Comparison of ENCODE assay signal across 8 cellular contexts in the genomic region with DNA sequence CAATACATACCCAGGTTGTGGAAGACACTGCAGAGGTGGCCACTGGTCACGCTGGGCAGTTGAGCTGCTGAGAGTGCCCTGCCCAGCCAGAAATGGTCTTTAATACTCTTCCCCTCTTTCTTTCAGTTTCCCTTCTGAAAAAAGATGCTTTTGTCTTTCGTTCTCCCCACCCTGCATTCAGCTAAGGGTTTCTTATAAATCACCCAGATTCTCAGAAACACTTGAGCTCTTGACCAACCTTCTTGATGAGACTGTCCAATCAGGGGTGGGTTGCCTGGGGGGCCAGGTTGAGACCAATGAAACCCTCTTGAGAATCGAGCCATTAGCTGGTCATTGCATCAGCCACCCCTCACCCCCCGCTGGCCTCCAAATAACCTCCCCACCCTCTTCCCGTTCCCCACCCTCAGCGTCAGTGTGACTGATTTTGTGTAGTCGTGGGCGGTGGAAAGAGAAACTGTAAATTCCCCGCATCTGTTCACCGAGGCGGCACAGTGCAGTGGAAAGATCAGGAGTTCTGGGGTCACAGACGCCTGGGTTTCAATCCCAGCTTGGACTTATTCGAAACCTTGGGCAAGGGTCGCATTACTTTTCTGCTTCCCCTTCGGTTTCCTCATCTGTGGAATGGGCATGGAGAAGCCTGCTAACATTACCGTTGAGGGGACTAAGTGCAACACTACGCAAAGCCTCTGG. TPM values are rescaled to one million over a fixed set of nuclear protein-coding genes. Genes with fewer than 3 reads are reported as not detected.
A peak's percentile ranks its signal among the peaks of the same experiment; 100 is the strongest.
DNase-seq lines count a peak whose midpoint lies in the region; ATAC-seq and TF ChIP-seq lines count a peak whose summit lies in the region.

No MANE protein-coding gene starts in this region.

- no peak overlapping the region; the same call in 1 of the 2 replicates for H2AFZ ChIP-seq in GM23338

- H3K36me3 ChIP-seq in GM23338 (ENCODE audit: insufficient read depth) = peaks cover 8% of the 10 kb centered on the region; the same call in 1 of the 2 replicates

- H3K4me1 Mint-ChIP-seq in GM23338 = peaks cover 46% of the 10 kb centered on the region

- peak overlapping the region; percentile 100 for H3K27ac ChIP-seq in GM23338 (ENCODE audit: low read depth)

- peak overlapping the region; percentile 87 for H3K4me3 Mint-ChIP-seq in GM23338

- H3K9me2 ChIP-seq in GM23338 (ENCODE audit: insufficient read depth) = no peaks in the 10 kb centered on the region

- peaks cover 11% of the 10 kb centered on the region for H3F3A ChIP-seq in GM23338 (replicated peaks; ENCODE audit: low read depth)

- peak overlapping the region; percentile 93 for H3K4me2 ChIP-seq in GM23338

- no peak for TF ChIP-seq CTCF in GM23338 (conservative IDR thresholded peaks at IDR 0.05; ENCODE audit: low read depth in 2 of 2)

- H3K36me3 Mint-ChIP-seq in GM23338 (ENCODE audit: low read depth) = peaks cover 43% of the 10 kb centered on the region

- H3K4me3 ChIP-seq in GM23338 = peak overlapping the region; percentile 93

- H3K4me1 ChIP-seq in GM23338 (ENCODE audit: insufficient read depth) = peaks cover 38% of the 10 kb centered on the region

- H4K20me1 ChIP-seq in GM23338 (replicated peaks; ENCODE audit: insufficient read depth) = no peaks in the 10 kb centered on the region

- H3K27me3 Mint-ChIP-seq in GM23338 (ENCODE audit: insufficient read depth, low read depth, poor library complexity) = peaks cover 5% of the 10 kb centered on the region

- DNase-seq in GDM1 (lab: John Stamatoyannopoulos, UW) (peak; percentile 24), GM23338 (ENCODE audit: low spot score) (peak; percentile 66), LHCN-M2 (ENCODE audit: low read depth) (peak; percentile 59), dermis microvascular lymphatic vessel endothelial cell (ENCODE audit: low read depth in 2 of 2) (peak; percentile 97 to 99), lung microvascular endothelial cell (ENCODE audit: low read depth in 2 of 2) (peak; percentile 98 to 99), NCI-H510A treated with DMSO at 0.1 percent for 48 hours (lab: John Stamatoyannopoulos, UW) (no peak)
- DNase-seq in activated CD4-positive, alpha-beta T cell treated with anti-CD3 and anti-CD28 coated beads for 1 hour = peak; percentile 22
- peak; percentile 85 to 87 for DNase-seq in stimulated activated CD8-positive, alpha-beta memory T cell treated with anti-CD3 and anti-CD28 coated beads, Interleukin-15, amount 100 ng/mL, for 48 hours (ENCODE audit: low read depth in 2 of 2)

- peak overlapping the region; percentile 99 for H3K27ac Mint-ChIP-seq in GM23338

- ATAC-seq in GM23338 = peak; percentile 2; the same call in 2 of the 3 replicates

- H3K9me3 Mint-ChIP-seq in GM23338 = no peaks in the 10 kb centered on the region

- H3K79me2 ChIP-seq in GM23338 (replicated peaks; ENCODE audit: insufficient read depth) = peaks cover 46% of the 10 kb centered on the region

- no peaks in the 10 kb centered on the region for H3K27me3 ChIP-seq in GM23338 (ENCODE audit: insufficient read depth)

TF ChIP-seq in GM23338, 12 proteins besides CTCF, POLR2A, EP300 and RAD21:
- TF ChIP-seq, protein P1, sequence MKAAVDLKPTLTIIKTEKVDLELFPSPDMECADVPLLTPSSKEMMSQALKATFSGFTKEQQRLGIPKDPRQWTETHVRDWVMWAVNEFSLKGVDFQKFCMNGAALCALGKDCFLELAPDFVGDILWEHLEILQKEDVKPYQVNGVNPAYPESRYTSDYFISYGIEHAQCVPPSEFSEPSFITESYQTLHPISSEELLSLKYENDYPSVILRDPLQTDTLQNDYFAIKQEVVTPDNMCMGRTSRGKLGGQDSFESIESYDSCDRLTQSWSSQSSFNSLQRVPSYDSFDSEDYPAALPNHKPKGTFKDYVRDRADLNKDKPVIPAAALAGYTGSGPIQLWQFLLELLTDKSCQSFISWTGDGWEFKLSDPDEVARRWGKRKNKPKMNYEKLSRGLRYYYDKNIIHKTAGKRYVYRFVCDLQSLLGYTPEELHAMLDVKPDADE (IDR thresholded peaks at IDR 0.05) = no peak
- TF ChIP-seq NANOG (IDR thresholded peaks at IDR 0.05; ENCODE audit: borderline replicate concordance) (no peak), POLR2AphosphoS5 (IDR thresholded peaks at IDR 0.05; ENCODE audit: low read depth) (no peak; the same call in 1 of the 2 replicates), JUNB (IDR thresholded peaks at IDR 0.05; ENCODE audit: unreplicated experiment) (no peak), CREB1 (CRISPR knock-in tag; IDR thresholded peaks at IDR 0.05; ENCODE audit: low read depth) (no peak), EZH2phosphoT487 (IDR thresholded peaks at IDR 0.05; ENCODE audit: unreplicated experiment) (no peak), ZNF331 (CRISPR knock-in tag; IDR thresholded peaks at IDR 0.05; ENCODE audit: low read depth) (no peak), ZNF114 (CRISPR knock-in tag; IDR thresholded peaks at IDR 0.05) (no peak), EZH2 (IDR thresholded peaks at IDR 0.05; ENCODE audit: low read depth, unreplicated experiment) (no peak), STAT1 (IDR thresholded peaks at IDR 0.05; ENCODE audit: unreplicated experiment) (no peak)
- TF ChIP-seq, protein P2, sequence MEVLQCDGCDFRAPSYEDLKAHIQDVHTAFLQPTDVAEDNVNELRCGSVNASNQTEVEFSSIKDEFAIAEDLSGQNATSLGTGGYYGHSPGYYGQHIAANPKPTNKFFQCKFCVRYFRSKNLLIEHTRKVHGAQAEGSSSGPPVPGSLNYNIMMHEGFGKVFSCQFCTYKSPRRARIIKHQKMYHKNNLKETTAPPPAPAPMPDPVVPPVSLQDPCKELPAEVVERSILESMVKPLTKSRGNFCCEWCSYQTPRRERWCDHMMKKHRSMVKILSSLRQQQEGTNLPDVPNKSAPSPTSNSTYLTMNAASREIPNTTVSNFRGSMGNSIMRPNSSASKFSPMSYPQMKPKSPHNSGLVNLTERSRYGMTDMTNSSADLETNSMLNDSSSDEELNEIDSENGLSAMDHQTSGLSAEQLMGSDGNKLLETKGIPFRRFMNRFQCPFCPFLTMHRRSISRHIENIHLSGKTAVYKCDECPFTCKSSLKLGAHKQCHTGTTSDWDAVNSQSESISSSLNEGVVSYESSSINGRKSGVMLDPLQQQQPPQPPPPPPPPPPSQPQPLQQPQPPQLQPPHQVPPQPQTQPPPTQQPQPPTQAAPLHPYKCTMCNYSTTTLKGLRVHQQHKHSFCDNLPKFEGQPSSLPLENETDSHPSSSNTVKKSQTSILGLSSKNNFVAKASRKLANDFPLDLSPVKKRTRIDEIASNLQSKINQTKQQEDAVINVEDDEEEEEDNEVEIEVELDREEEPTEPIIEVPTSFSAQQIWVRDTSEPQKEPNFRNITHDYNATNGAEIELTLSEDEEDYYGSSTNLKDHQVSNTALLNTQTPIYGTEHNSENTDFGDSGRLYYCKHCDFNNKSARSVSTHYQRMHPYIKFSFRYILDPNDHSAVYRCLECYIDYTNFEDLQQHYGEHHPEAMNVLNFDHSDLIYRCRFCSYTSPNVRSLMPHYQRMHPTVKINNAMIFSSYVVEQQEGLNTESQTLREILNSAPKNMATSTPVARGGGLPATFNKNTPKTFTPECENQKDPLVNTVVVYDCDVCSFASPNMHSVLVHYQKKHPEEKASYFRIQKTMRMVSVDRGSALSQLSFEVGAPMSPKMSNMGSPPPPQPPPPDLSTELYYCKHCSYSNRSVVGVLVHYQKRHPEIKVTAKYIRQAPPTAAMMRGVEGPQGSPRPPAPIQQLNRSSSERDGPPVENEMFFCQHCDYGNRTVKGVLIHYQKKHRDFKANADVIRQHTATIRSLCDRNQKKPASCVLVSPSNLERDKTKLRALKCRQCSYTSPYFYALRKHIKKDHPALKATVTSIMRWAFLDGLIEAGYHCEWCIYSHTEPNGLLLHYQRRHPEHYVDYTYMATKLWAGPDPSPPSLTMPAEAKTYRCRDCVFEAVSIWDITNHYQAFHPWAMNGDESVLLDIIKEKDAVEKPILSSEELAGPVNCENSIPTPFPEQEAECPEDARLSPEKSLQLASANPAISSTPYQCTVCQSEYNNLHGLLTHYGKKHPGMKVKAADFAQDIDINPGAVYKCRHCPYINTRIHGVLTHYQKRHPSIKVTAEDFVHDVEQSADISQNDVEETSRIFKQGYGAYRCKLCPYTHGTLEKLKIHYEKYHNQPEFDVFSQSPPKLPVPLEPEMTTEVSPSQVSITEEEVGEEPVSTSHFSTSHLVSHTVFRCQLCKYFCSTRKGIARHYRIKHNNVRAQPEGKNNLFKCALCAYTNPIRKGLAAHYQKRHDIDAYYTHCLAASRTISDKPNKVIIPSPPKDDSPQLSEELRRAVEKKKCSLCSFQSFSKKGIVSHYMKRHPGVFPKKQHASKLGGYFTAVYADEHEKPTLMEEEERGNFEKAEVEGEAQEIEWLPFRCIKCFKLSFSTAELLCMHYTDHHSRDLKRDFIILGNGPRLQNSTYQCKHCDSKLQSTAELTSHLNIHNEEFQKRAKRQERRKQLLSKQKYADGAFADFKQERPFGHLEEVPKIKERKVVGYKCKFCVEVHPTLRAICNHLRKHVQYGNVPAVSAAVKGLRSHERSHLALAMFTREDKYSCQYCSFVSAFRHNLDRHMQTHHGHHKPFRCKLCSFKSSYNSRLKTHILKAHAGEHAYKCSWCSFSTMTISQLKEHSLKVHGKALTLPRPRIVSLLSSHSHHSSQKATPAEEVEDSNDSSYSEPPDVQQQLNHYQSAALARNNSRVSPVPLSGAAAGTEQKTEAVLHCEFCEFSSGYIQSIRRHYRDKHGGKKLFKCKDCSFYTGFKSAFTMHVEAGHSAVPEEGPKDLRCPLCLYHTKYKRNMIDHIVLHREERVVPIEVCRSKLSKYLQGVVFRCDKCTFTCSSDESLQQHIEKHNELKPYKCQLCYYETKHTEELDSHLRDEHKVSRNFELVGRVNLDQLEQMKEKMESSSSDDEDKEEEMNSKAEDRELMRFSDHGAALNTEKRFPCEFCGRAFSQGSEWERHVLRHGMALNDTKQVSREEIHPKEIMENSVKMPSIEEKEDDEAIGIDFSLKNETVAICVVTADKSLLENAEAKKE (CRISPR knock-in tag; IDR thresholded peaks at IDR 0.05) = no peak
TF ChIP-seq in GM23338: peak in this region for 0.

RNA-seq across cellular contexts. Expression of a gene that starts 0.9 kb away (rescaled TPM):
- total RNA-seq in GM23338 (2014; rRNA removed; shearing (Covaris generic)) = 13.1 and 15.9 TPM in 2 replicates
- 7.8 and 8.5 TPM in 2 replicates for polyA plus RNA-seq in GM23338 (2016; fragmentation: Nextera tagmentation; extraction: Ambion mirVana)
- total RNA-seq in LHCN-M2 (2014; rRNA removed) (9.7 and 16.2 TPM in 2 replicates), dermis microvascular lymphatic vessel endothelial cell (18.1 and 36.4 TPM in 2 replicates), lung microvascular endothelial cell (21.4 and 40.3 TPM in 2 replicates)
- polyA plus RNA-seq in LHCN-M2 (2012) = 12.8 TPM

RNA-seq across cellular contexts. Expression of a gene that starts 52.3 kb away (rescaled TPM):
- total RNA-seq in GM23338 (2014; rRNA removed; shearing (Covaris generic)) = not detected in 2 replicates
- not detected in 2 replicates for polyA plus RNA-seq in GM23338 (2016; fragmentation: Nextera tagmentation; extraction: Ambion mirVana)
- total RNA-seq in LHCN-M2 (2014; rRNA removed) = not detected in 2 replicates
- not detected for polyA plus RNA-seq in LHCN-M2 (2012)
- under 0.01 TPM in 1 of 2 replicates, not detected in the other for total RNA-seq in dermis microvascular lymphatic vessel endothelial cell
- under 0.01 TPM in 1 of 2 replicates, not detected in the other for total RNA-seq in lung microvascular endothelial cell
